Comparison of ENCODE assay signal across 11 cellular contexts in genomic region chr1:25699501-25700089, GRCh38.
DNase-seq lines count a peak whose midpoint lies in the region; ATAC-seq, FAIRE-seq and TF ChIP-seq lines count a peak whose summit lies in the region.
"Had no signal": no experiment of that assay in that cellular context is flagged by ENCODE, and none has a peak within 500 bp of the region (broad histone marks: within the 10 kb centered on the region; RNA-seq: fewer than 3 reads in every experiment).

No MANE protein-coding gene starts in this region.

- TF ChIP-seq CTCF in heart left ventricle (IDR thresholded peaks at IDR 0.05), result no peak

- CTCF ChIA-PET in T-cell (lab: Charles Lee), result interaction anchor here in 1 of 2 donors (0.7 kb wide), 1 partner anchor 252 kb away, joined by 3 read pairs; no protein-coding TSS in a partner anchor

- POLR2A ChIA-PET in T-cell (lab: Charles Lee), result interaction anchor here in 1 of 2 donors (0.6 kb wide), 1 partner anchor 803 kb away, joined by 8 read pairs; no protein-coding TSS in a partner anchor

- no peaks in the 10 kb centered on the region for H3K36me3 ChIP-seq in BLaER1 treated with 17β-estradiol and CSF1 and Interleukin-3, amounts not matched to agents 10 nM and 100 nM
- H3K36me3 ChIP-seq in heart left ventricle (no peaks in the 10 kb centered on the region), rectal smooth muscle tissue (ENCODE audit: control insufficient read depth, insufficient read depth, low read length) (no peaks in the 10 kb centered on the region)

- no peaks in the 10 kb centered on the region for H3K27me3 Mint-ChIP-seq in T-cell

- H3K27ac Mint-ChIP-seq in T-cell, result peak overlapping the region in 1 of 2 donors; percentile 16

- WGBS in heart left ventricle, 4 donors, result 36 to 47% (median 42%) methylated on average over 9 to 10 of the region's 10 CpGs

- no peak overlapping the region for H3K27ac ChIP-seq in BLaER1 treated with 17β-estradiol and CSF1 and Interleukin-3, amounts not matched to agents 10 nM and 100 nM
- H3K27ac ChIP-seq in heart left ventricle, result peak overlapping the region; percentile 59 to 99 (median 90)
- peak overlapping the region; percentile 81 for H3K27ac ChIP-seq in rectal smooth muscle tissue (ENCODE audit: low read depth, low read length)

- H3K27me3 ChIP-seq in BLaER1 treated with 17β-estradiol and CSF1 and Interleukin-3, amounts not matched to agents 10 nM and 100 nM, result no peaks in the 10 kb centered on the region
- H3K27me3 ChIP-seq in heart left ventricle (no peaks in the 10 kb centered on the region), rectal smooth muscle tissue (ENCODE audit: control insufficient read depth, insufficient read depth, low read length) (no peaks in the 10 kb centered on the region)

- intact Hi-C loops in heart left ventricle (cut with DNase I), result loop anchor here in 7 of 10 donors (2.0 to 10.0 kb wide), 6 partner anchors 42 to 155 kb away; partner anchors contain the start of genes MAN1C1 (in 2 of the 7) and LDLRAP1 (in 1 of the 7)

- no peak overlapping the region for H3K4me3 Mint-ChIP-seq in T-cell

- H3K4me1 ChIP-seq in BLaER1 treated with 17β-estradiol and CSF1 and Interleukin-3, amounts not matched to agents 10 nM and 100 nM, result peaks cover 0 to 75% (median 19%) of the 10 kb centered on the region in 10 experiments; a peak in 18 of 20 replicates
- H3K4me1 ChIP-seq in heart left ventricle, result peaks cover 0 to 99% (median 81%) of the 10 kb centered on the region in 12 donors
- H3K4me1 ChIP-seq in rectal smooth muscle tissue (ENCODE audit: control insufficient read depth, insufficient read depth, low read length), result peaks cover 51% of the 10 kb centered on the region

- TF ChIP-seq POLR2A in heart left ventricle (IDR thresholded peaks at IDR 0.05), result no peak

- peak; percentile 81 to 89 (median 84) for ATAC-seq in heart left ventricle
- no peak for ATAC-seq in GM21360 (IDR thresholded peaks at IDR 0.05; ENCODE audit: unreplicated experiment)
- ATAC-seq in T-cell (replicated peaks in 1 of 4), result no peak

- H3K9ac ChIP-seq in BLaER1 treated with 17β-estradiol and CSF1 and Interleukin-3, amounts not matched to agents 10 nM and 100 nM, result no peak overlapping the region
- no peak overlapping the region for H3K9ac ChIP-seq in rectal smooth muscle tissue (ENCODE audit: low read length)

- H3K9me3 ChIP-seq in BLaER1 treated with 17β-estradiol and CSF1 and Interleukin-3, amounts not matched to agents 10 nM and 100 nM (replicated peaks in 1 of 11), result peaks cover 0 to 7% (median 0%) of the 10 kb centered on the region in 11 experiments; a peak in 4 of 22 replicates
- H3K9me3 ChIP-seq in heart left ventricle, result no peaks in the 10 kb centered on the region

- FAIRE-seq in HTR-8/SVneo (lab: Jason Lieb, UNC), result no peak
- FAIRE-seq: keratinocyte had no signal

- peaks cover 50 to 63% (median 60%) of the 10 kb centered on the region in 3 donors for H3K4me1 Mint-ChIP-seq in T-cell

- no peaks in the 10 kb centered on the region for H3K9me3 Mint-ChIP-seq in T-cell

- peak overlapping the region in 8 of 11 experiments; percentile 1 to 54 (median 25); a peak in 12 of 22 replicates for H3K4me2 ChIP-seq in BLaER1 treated with 17β-estradiol and CSF1 and Interleukin-3, amounts not matched to agents 10 nM and 100 nM

- no peak overlapping the region for H3K4me3 ChIP-seq in BLaER1 treated with 17β-estradiol and CSF1 and Interleukin-3, amounts not matched to agents 10 nM and 100 nM
- H3K4me3 ChIP-seq in heart left ventricle, result no peak overlapping the region
- peak overlapping the region; percentile 17 for H3K4me3 ChIP-seq in rectal smooth muscle tissue (ENCODE audit: low read length)

- H4K20me1 ChIP-seq in BLaER1 treated with 17β-estradiol and CSF1 and Interleukin-3, amounts not matched to agents 10 nM and 100 nM, result no peaks in the 10 kb centered on the region; a peak in 1 of 22 replicates

- H3K36me3 Mint-ChIP-seq in T-cell, result peaks cover 4% of the 10 kb centered on the region

- DNase-seq in SK-N-DZ (ENCODE audit: low spot score) (peak; percentile 24), heart left ventricle (peak; percentile 69 to 89 (median 76)), T-cell (no peak), epidermal melanocyte (ENCODE audit: insufficient read length, low spot score) (no peak), HTR-8/SVneo (ENCODE audit: insufficient read length, low spot score) (no peak)
- DNase-seq: activated CD4-positive, alpha-beta T cell treated with anti-CD3 and anti-CD28 coated beads, Interleukin-2, amount 50 U/mL, for 4 hours; erythroblast had no signal

Comparison
In these comparisons a context has a peak if more than half of its experiments do, and no peak if none do; other contexts are left out.
1. H3K27ac ChIP-seq: peak in heart left ventricle (12 of 12) and rectal smooth muscle tissue (single experiment); none in BLaER1 treated with 17β-estradiol and CSF1 and Interleukin-3, amounts not matched to agents 10 nM and 100 nM (0 of 11).
2. DNase-seq: peak in SK-N-DZ (single experiment) and heart left ventricle (5 of 5); none in T-cell (0 of 34), epidermal melanocyte (single experiment) and HTR-8/SVneo (single experiment).
3. ATAC-seq: peak in heart left ventricle (4 of 4); none in GM21360 (single experiment) and T-cell (0 of 4).